8 cellular contexts compared by ENCODE assay signal in genomic region chr2:73926493-73927327, GRCh38. TPM values are rescaled to one million over a fixed set of nuclear protein-coding genes. Genes with fewer than 3 reads are reported as not detected.
A peak's percentile ranks its signal among the peaks of the same experiment; 100 is the strongest.
DNase-seq lines count a peak whose midpoint lies in the region; ATAC-seq and TF ChIP-seq lines count a peak whose summit lies in the region.

Gene DGUOK (plus strand): TSS chr2:73926880. CDS start chr2:73926911, 31 bp downstream.

- peak within 1 kb of the TSS; percentile 99 for H3K27ac Mint-ChIP-seq in progenitor cell of endocrine pancreas

- peak within 1 kb of the TSS; percentile 89 for H3K4me3 Mint-ChIP-seq in progenitor cell of endocrine pancreas (ENCODE audit: low read depth)

- peaks cover 26% of the 10 kb centered on the region for H3K4me1 Mint-ChIP-seq in progenitor cell of endocrine pancreas (ENCODE audit: low read depth)

- peak within 1 kb of the TSS; percentile 81 for H3K4me3 ChIP-seq in left ventricle myocardium inferior

- no peaks in the 10 kb centered on the region for H3K27me3 ChIP-seq in left ventricle myocardium inferior (ENCODE audit: low read depth)

- TF ChIP-seq CTCF in left ventricle myocardium inferior (IDR thresholded peaks at IDR 0.05; ENCODE audit: borderline replicate concordance) (no peak), progenitor cell of endocrine pancreas (IDR thresholded peaks at IDR 0.05; ENCODE audit: unreplicated experiment) (no peak)

- intact Hi-C loops in left ventricle myocardium inferior (cut with micrococcal nuclease) = no loop called here

- DNase-seq in NCI-H187 (lab: John Stamatoyannopoulos, UW) (peak; percentile 61 to 89), T-helper 2 cell (peak; percentile 84 to 100 (median 95)), left ventricle myocardium inferior (peak; percentile 97), progenitor cell of endocrine pancreas (ENCODE audit: low spot score, unreplicated experiment) (peak; percentile 80), ureter (ENCODE audit: low spot score) (peak; percentile 98)

- peaks cover 4% of the 10 kb centered on the region for H3K36me3 Mint-ChIP-seq in progenitor cell of endocrine pancreas (ENCODE audit: insufficient read depth)

- peak within 1 kb of the TSS; percentile 84 for H3K27ac ChIP-seq in angular gyrus (ENCODE audit: low read depth, low read length)
- peak within 1 kb of the TSS; percentile 93 for H3K27ac ChIP-seq in left ventricle myocardium inferior (replicated peaks)

- ATAC-seq in GM18498 (IDR thresholded peaks at IDR 0.05; ENCODE audit: unreplicated experiment) (peak; percentile 100), HG02938 (IDR thresholded peaks at IDR 0.05; ENCODE audit: unreplicated experiment) (peak; percentile 100)

- H3K4me1 ChIP-seq in left ventricle myocardium inferior = peaks cover 53% of the 10 kb centered on the region

- no peaks in the 10 kb centered on the region for H3K9me3 Mint-ChIP-seq in progenitor cell of endocrine pancreas (ENCODE audit: low read depth)

- H3K27me3 Mint-ChIP-seq in progenitor cell of endocrine pancreas = peaks cover 26% of the 10 kb centered on the region

- H3K9me3 ChIP-seq in left ventricle myocardium inferior (replicated peaks) = no peaks in the 10 kb centered on the region

- no peaks in the 10 kb centered on the region for H3K36me3 ChIP-seq in left ventricle myocardium inferior

RNA-seq across cellular contexts. Expression of gene DGUOK, which starts in this region (rescaled TPM):
- total RNA-seq in left ventricle myocardium inferior = 21.9 TPM
- 63.8 and 66.9 TPM in 2 replicates for total RNA-seq in progenitor cell of endocrine pancreas
- total RNA-seq in ureter = 63.3 TPM

Comparison
In these comparisons a context has a peak if more than half of its experiments do, and no peak if none do; other contexts are left out.
1. Peak in every context shown above with its lines: DNase-seq, ATAC-seq, H3K4me3 ChIP-seq and H3K27ac ChIP-seq.